Comparison of ENCODE assay signal across 18 cellular contexts in genomic region chr5:79568632-79569190, GRCh38. TPM values are rescaled to one million over a fixed set of nuclear protein-coding genes. Genes with fewer than 3 reads are reported as not detected.
DNase-seq lines count a peak whose midpoint lies in the region; FAIRE-seq and TF ChIP-seq lines count a peak whose summit lies in the region.
"Had no signal": no experiment of that assay in that cellular context is flagged by ENCODE, and none has a peak within 500 bp of the region (broad histone marks: within the 10 kb centered on the region; RNA-seq: fewer than 3 reads in every experiment).

No MANE protein-coding gene starts in this region.

- DNase-seq in GM23248 (no peak), SK-N-SH (no peak), endothelial cell of umbilical vein (ENCODE audit: low read depth, low spot score) (no peak), NCI-H1417 (lab: John Stamatoyannopoulos, UW) (no peak), breast epithelium (ENCODE audit: low spot score in 2 of 2) (no peak), H4 (ENCODE audit: low spot score) (no peak)
- DNase-seq: CD4-positive, alpha-beta memory T cell; DMS153; DMS79; GDM1; GOT3; KG1 had no signal

- dilution Hi-C loops in endothelial cell of umbilical vein (cut with MboI; ENCODE audit: extremely low pct_ligation_motif_present, low sequenced_read_pairs) = no loop called here

- H3K79me2 ChIP-seq in GM23248 (ENCODE audit: insufficient read depth) (no peaks in the 10 kb centered on the region), SK-N-SH (ENCODE audit: insufficient read depth) (no peaks in the 10 kb centered on the region), endothelial cell of umbilical vein (ENCODE audit: control insufficient read depth, insufficient read depth, low read length) (no peaks in the 10 kb centered on the region)

- intact Hi-C loops in endothelial cell of umbilical vein (cut with micrococcal nuclease) (no loop called here), breast epithelium (cut with DNase I; ENCODE audit: low total_unique reads) (no loop called here)

- TF ChIP-seq CTCF in SK-N-SH (IDR thresholded peaks at IDR 0.05) (no peak), endothelial cell of umbilical vein (IDR thresholded peaks at IDR 0.05; ENCODE audit: extremely low read depth in 1 of 2, insufficient read depth in 1 of 2, low read depth in 1 of 2, low read length in 2 of 2) (no peak), breast epithelium (IDR thresholded peaks at IDR 0.05) (no peak)

- TF ChIP-seq POLR2A in endothelial cell of umbilical vein (IDR thresholded peaks at IDR 0.05; ENCODE audit: low read depth, low read length) (no peak), breast epithelium (IDR thresholded peaks at IDR 0.05) (no peak)

- TF ChIP-seq EP300 in SK-N-SH (IDR thresholded peaks at IDR 0.05; ENCODE audit: borderline replicate concordance in 1 of 2, low read depth in 1 of 2, low read length in 1 of 2) = no peak

- H2AFZ ChIP-seq in GM23248 (peak overlapping the region; percentile 19; the same call in 1 of the 2 replicates), SK-N-SH (ENCODE audit: low read depth) (0 out of 2 replicates have a peak overlapping the region, but pooled peaks have one; percentile 59), endothelial cell of umbilical vein (ENCODE audit: low read depth, low read length) (no peak overlapping the region)

- no peak for TF ChIP-seq RAD21 in SK-N-SH (IDR thresholded peaks at IDR 0.05; ENCODE audit: low read length)

- no TSS peak for BruUV-seq in endothelial cell of umbilical vein (replicated peaks; lab: Mats Ljungman, UMichigan)

- H3F3A ChIP-seq in GM23248 (ENCODE audit: insufficient read depth) = no peaks in the 10 kb centered on the region
- no peaks in the 10 kb centered on the region for H3F3A ChIP-seq in SK-N-SH (replicated peaks; ENCODE audit: insufficient read depth)

- H3K9me3 ChIP-seq in GM23248 (ENCODE audit: low read depth) = no peaks in the 10 kb centered on the region
- H3K9me3 ChIP-seq in SK-N-SH = no peaks in the 10 kb centered on the region
- H3K9me3 ChIP-seq in endothelial cell of umbilical vein (replicated peaks; ENCODE audit: control insufficient read depth, insufficient read depth, low read length) = no peaks in the 10 kb centered on the region
- no peaks in the 10 kb centered on the region for H3K9me3 ChIP-seq in breast epithelium
- H3K9me3 ChIP-seq: BLaER1, HAP-1 had no signal

- H3K27ac ChIP-seq in GM23248 (no peak overlapping the region), SK-N-SH (ENCODE audit: low read depth in 2 of 2, low read length in 1 of 2) (no peak overlapping the region), endothelial cell of umbilical vein (ENCODE audit: insufficient read depth, low read depth, low read length) (no peak overlapping the region), breast epithelium (no peak overlapping the region)
- H3K27ac ChIP-seq: BLaER1 had no signal

- in situ Hi-C loops in GM23248 (cut with MboI) = no loop called here

- H3K9me2 ChIP-seq in GM23248 (ENCODE audit: insufficient read depth) (no peaks in the 10 kb centered on the region), SK-N-SH (no peaks in the 10 kb centered on the region)

- H4K20me1 ChIP-seq in GM23248 (ENCODE audit: insufficient read depth) = no peaks in the 10 kb centered on the region
- no peaks in the 10 kb centered on the region for H4K20me1 ChIP-seq in SK-N-SH (ENCODE audit: insufficient read depth)
- H4K20me1 ChIP-seq in endothelial cell of umbilical vein (replicated peaks; ENCODE audit: control insufficient read depth, extremely low read depth, insufficient read depth, low read length) = no peaks in the 10 kb centered on the region
- H4K20me1 ChIP-seq: BLaER1 had no signal

- no peak overlapping the region for H3K9ac ChIP-seq in GM23248
- no peak overlapping the region for H3K9ac ChIP-seq in SK-N-SH
- H3K9ac ChIP-seq in endothelial cell of umbilical vein (replicated peaks; ENCODE audit: extremely low read depth, insufficient read depth, low read length) = no peak overlapping the region
- H3K9ac ChIP-seq: BLaER1 had no signal

- peak; percentile 56 for FAIRE-seq in endothelial cell of umbilical vein (lab: Jason Lieb, UNC)
- FAIRE-seq: A204.1, GM12892, GM18507, HTR-8/SVneo had no signal

- H3K4me1 ChIP-seq in GM23248 (ENCODE audit: insufficient read depth) (peaks cover 17% of the 10 kb centered on the region; the same call in 1 of the 2 replicates), SK-N-SH (ENCODE audit: control insufficient read depth in 1 of 2, insufficient read depth in 2 of 2, low read depth in 1 of 2, low read length in 1 of 2) (no peaks in the 10 kb centered on the region; a peak in 1 of 4 replicates), endothelial cell of umbilical vein (ENCODE audit: control insufficient read depth, extremely low read depth, insufficient read depth, low read length) (no peaks in the 10 kb centered on the region), breast epithelium (no peaks in the 10 kb centered on the region)

- H3K27me3 ChIP-seq in GM23248 (replicated peaks; ENCODE audit: insufficient read depth) = no peaks in the 10 kb centered on the region
- H3K27me3 ChIP-seq in SK-N-SH (ENCODE audit: insufficient read depth) = no peaks in the 10 kb centered on the region
- no peaks in the 10 kb centered on the region for H3K27me3 ChIP-seq in endothelial cell of umbilical vein (ENCODE audit: control insufficient read depth in 2 of 2, insufficient read depth in 2 of 2, low read length in 2 of 2)
- H3K27me3 ChIP-seq in breast epithelium = no peaks in the 10 kb centered on the region
- H3K27me3 ChIP-seq: BLaER1 had no signal

- no peaks in the 10 kb centered on the region for H3K9me1 ChIP-seq in endothelial cell of umbilical vein (replicated peaks; ENCODE audit: control insufficient read depth, extremely low read depth, insufficient read depth, low read length)

- CTCF ChIA-PET in SK-N-SH (lab: Yijun Ruan, JAX) (no interaction called here), endothelial cell of umbilical vein (lab: Charles Lee) (no interaction called here)

- no peak overlapping the region for H3K4me3 ChIP-seq in GM23248
- H3K4me3 ChIP-seq in SK-N-SH (ENCODE audit: low read depth in 2 of 2, low read length in 1 of 2) = no peak overlapping the region
- no peak overlapping the region for H3K4me3 ChIP-seq in endothelial cell of umbilical vein (replicated peaks in 1 of 3; ENCODE audit: insufficient read depth in 1 of 3, low read depth in 1 of 3, low read length in 3 of 3)
- H3K4me3 ChIP-seq in breast epithelium = no peak overlapping the region
- H3K4me3 ChIP-seq: BLaER1, HAP-1 had no signal

- H3K36me3 ChIP-seq in GM23248 (ENCODE audit: low read depth) (no peaks in the 10 kb centered on the region), SK-N-SH (replicated peaks in 1 of 2; ENCODE audit: control insufficient read depth in 1 of 2, insufficient read depth in 2 of 2, low read length in 1 of 2) (no peaks in the 10 kb centered on the region), endothelial cell of umbilical vein (ENCODE audit: control insufficient read depth in 2 of 2, extremely low read depth in 1 of 2, insufficient read depth in 2 of 2, low read length in 2 of 2) (no peaks in the 10 kb centered on the region), breast epithelium (no peaks in the 10 kb centered on the region)
- H3K36me3 ChIP-seq: BLaER1, HAP-1 had no signal

- H3K4me2 ChIP-seq in GM23248 (ENCODE audit: unreplicated experiment) (no peak overlapping the region), SK-N-SH (no peak overlapping the region), endothelial cell of umbilical vein (ENCODE audit: insufficient read depth, low read length) (no peak overlapping the region)

- POLR2A ChIA-PET in SK-N-SH (lab: Yijun Ruan, JAX) = no interaction called here
- POLR2A ChIA-PET in endothelial cell of umbilical vein (lab: Charles Lee) = no interaction called here

- 100% methylated on average over 1 of the region's 1 CpG for WGBS in GM23248 (ENCODE audit: low coverage in 1 of 2, low lambda C conversion rate in 2 of 2, missing lambda C conversion rate in 2 of 2), 2 experiments
- WGBS in SK-N-SH (ENCODE audit: low lambda C conversion rate) = 100% methylated on average over 1 of the region's 1 CpG

TF ChIP-seq in endothelial cell of umbilical vein, 7 proteins besides CTCF, POLR2A, EP300 and RAD21 (continues in another document):
- TF ChIP-seq FOS (IDR thresholded peaks at IDR 0.05; ENCODE audit: borderline replicate concordance, insufficient read depth, low read length) = no peak

RNA-seq across cellular contexts. Expression of gene TENT2, which starts 43.5 kb away (rescaled TPM):
- total RNA-seq in GM23248 (2014; rRNA removed; shearing (Covaris generic)) = 42.4 and 44.1 TPM in 2 replicates
- polyA plus RNA-seq in GM23248 (2016; fragmentation: Nextera tagmentation; extraction: Ambion mirVana) = 33.6 and 35.2 TPM in 2 replicates
- 18.9 and 24.9 TPM in 2 replicates for polyA plus RNA-seq in SK-N-SH (2012; rRNA removed)
- polyA plus RNA-seq in SK-N-SH (2012; cell fraction: cytosol; rRNA removed) = 19.0 and 22.7 TPM in 2 replicates
- polyA plus RNA-seq in SK-N-SH (2012; cell fraction: nucleus; rRNA removed) = 33.5 and 64.3 TPM in 2 replicates
- total RNA-seq in endothelial cell of umbilical vein = 43.1 and 55.5 TPM in 2 replicates
- 17.2 and 17.6 TPM in 2 replicates for polyA plus RNA-seq in endothelial cell of umbilical vein
- polyA plus RNA-seq in endothelial cell of umbilical vein (2011; cell fraction: cytosol; rRNA removed) = 14.2 and 16.1 TPM in 2 replicates
- polyA plus RNA-seq in endothelial cell of umbilical vein (2011; cell fraction: nucleus; rRNA removed) = 65.5 and 67.2 TPM in 2 replicates
- polyA plus RNA-seq in endothelial cell of umbilical vein (2012) = 16.5 and 21.0 TPM in 2 replicates
- polyA minus RNA-seq in endothelial cell of umbilical vein = 53.5 and 54.8 TPM in 2 replicates
- polyA minus RNA-seq in endothelial cell of umbilical vein (2011; cell fraction: cytosol; rRNA and poly(A)+ RNA removed) = 12.6 TPM
- 128 and 149 TPM in 2 replicates for polyA minus RNA-seq in endothelial cell of umbilical vein (2011; cell fraction: nucleus; rRNA and poly(A)+ RNA removed)
- 100 to 1,000 TPM in 1 of 3 donors, 10 to 100 TPM in 2; 92.4 to 141 (median 93.3) TPM for total RNA-seq in breast epithelium
- total RNA-seq in H4 (2014; rRNA removed; shearing (Covaris generic)) = 21.9 and 25.5 TPM in 2 replicates

RNA-seq across cellular contexts. Expression of gene HOMER1, which starts 54.8 kb away (rescaled TPM):
- total RNA-seq in GM23248 (2014; rRNA removed; shearing (Covaris generic)) = 6.1 and 11.1 TPM in 2 replicates
- polyA plus RNA-seq in GM23248 (2016; fragmentation: Nextera tagmentation; extraction: Ambion mirVana) = 4.7 and 5.3 TPM in 2 replicates
- 2.2 and 2.9 TPM in 2 replicates for polyA plus RNA-seq in SK-N-SH (2012; rRNA removed)
- 3.5 and 5.0 TPM in 2 replicates for polyA plus RNA-seq in SK-N-SH (2012; cell fraction: cytosol; rRNA removed)
- polyA plus RNA-seq in SK-N-SH (2012; cell fraction: nucleus; rRNA removed) = 1.1 and 1.7 TPM in 2 replicates
- total RNA-seq in endothelial cell of umbilical vein = 3.9 and 4.2 TPM in 2 replicates
- polyA plus RNA-seq in endothelial cell of umbilical vein = 0.41 and 0.57 TPM in 2 replicates
- 0.54 and 0.84 TPM in 2 replicates for polyA plus RNA-seq in endothelial cell of umbilical vein (2011; cell fraction: cytosol; rRNA removed)
- 0.63 and 1.1 TPM in 2 replicates for polyA plus RNA-seq in endothelial cell of umbilical vein (2011; cell fraction: nucleus; rRNA removed)
- polyA plus RNA-seq in endothelial cell of umbilical vein (2012) = 3.2 and 4.5 TPM in 2 replicates
- 1.2 and 2.4 TPM in 2 replicates for polyA minus RNA-seq in endothelial cell of umbilical vein
- 1.7 TPM for polyA minus RNA-seq in endothelial cell of umbilical vein (2011; cell fraction: cytosol; rRNA and poly(A)+ RNA removed)
- 3.2 and 3.3 TPM in 2 replicates for polyA minus RNA-seq in endothelial cell of umbilical vein (2011; cell fraction: nucleus; rRNA and poly(A)+ RNA removed)
- total RNA-seq in breast epithelium = 10 to 100 TPM in 2 of 3 donors, 1 to 10 TPM in 1; 3.2 to 26.2 (median 18.7) TPM
- 12.8 and 15.5 TPM in 2 replicates for total RNA-seq in H4 (2014; rRNA removed; shearing (Covaris generic))
